Comparison of ENCODE assay signal across 11 cellular contexts in genomic region chr6:75430631-75431345, GRCh38.
A peak's percentile ranks its signal among the peaks of the same experiment; 100 is the strongest.
DNase-seq lines count a peak whose midpoint lies in the region; ATAC-seq, FAIRE-seq and TF ChIP-seq lines count a peak whose summit lies in the region.
"Had no signal": no experiment of that assay in that cellular context is flagged by ENCODE, and none has a peak within 500 bp of the region (broad histone marks: within the 10 kb centered on the region; RNA-seq: fewer than 3 reads in every experiment).

No MANE protein-coding gene starts in this region.

- H2AFZ ChIP-seq in ACC112 (ENCODE audit: low read length, unreplicated experiment) = no peak overlapping the region

- POLR2A ChIA-PET in RWPE1 (lab: Yijun Ruan, JAX; ENCODE audit: low non-redundant PET) = no interaction called here

- H3K9me3 ChIP-seq in ascending aorta = no peaks in the 10 kb centered on the region
- no peaks in the 10 kb centered on the region for H3K9me3 ChIP-seq in pancreas

- H3K27me3 ChIP-seq in ACC112 (ENCODE audit: insufficient read depth, low read length) (no peaks in the 10 kb centered on the region), ascending aorta (no peaks in the 10 kb centered on the region), pancreas (no peaks in the 10 kb centered on the region)

- peak; percentile 46 to 60 for ATAC-seq in left cardiac atrium
- peak in 3 of 4 donors; percentile 69 to 75 (median 69) for ATAC-seq in pancreas
- ATAC-seq: activated T-cell treated with anti-CD3 and anti-CD28 coated beads, Interleukin-2, amount 50 U/mL, for 4 hours had no signal

- no peak for FAIRE-seq in pancreas (lab: Jason Lieb, UNC)

- no peaks in the 10 kb centered on the region for H3K4me1 Mint-ChIP-seq in immature natural killer cell

- no peaks in the 10 kb centered on the region for H3K79me2 ChIP-seq in ACC112 (ENCODE audit: control insufficient read depth, insufficient read depth, low read length, unreplicated experiment)

- H3K4me1 ChIP-seq in ACC112 (ENCODE audit: control insufficient read depth, insufficient read depth, low read length, unreplicated experiment) (peaks cover 13% of the 10 kb centered on the region), ascending aorta (peaks cover 11 to 38% of the 10 kb centered on the region in 2 donors), pancreas (no peaks in the 10 kb centered on the region)

- H3K36me3 ChIP-seq in ACC112 (ENCODE audit: insufficient read depth, low read length) (no peaks in the 10 kb centered on the region), ascending aorta (no peaks in the 10 kb centered on the region), pancreas (no peaks in the 10 kb centered on the region)

- 28 to 31% methylated on average over 4 of the region's 4 CpGs for WGBS in pancreas, 2 donors

- intact Hi-C loops in ascending aorta (cut with DNase I) = loop anchor here (5.0 kb wide), 1 partner anchor 63 kb away; no protein-coding TSS in a partner anchor
- intact Hi-C loops in left cardiac atrium (cut with DNase I) = no loop called here
- intact Hi-C loops in pancreas (cut with DNase I) = no loop called here

- peaks cover 1 to 11% (median 3%) of the 10 kb centered on the region in 3 donors for H3K27me3 Mint-ChIP-seq in immature natural killer cell (ENCODE audit: low read depth in 3 of 3)

- H3K9me3 Mint-ChIP-seq in immature natural killer cell = peaks cover 0 to 3% (median under 1%) of the 10 kb centered on the region in 6 donors

- H3K4me3 Mint-ChIP-seq in immature natural killer cell = no peak overlapping the region
- H3K4me3 Mint-ChIP-seq: activated T-cell treated with anti-CD3 and anti-CD28 coated beads, Interleukin-2, amount 50 U/mL, for 4 hours had no signal

- DNase-seq in ascending aorta (ENCODE audit: low spot score in 2 of 2) (no peak), left cardiac atrium (no peak), pancreas (no peak), NOMO-1 (lab: John Stamatoyannopoulos, UW; ENCODE audit: unreplicated experiment in 2 of 2) (no peak), immature natural killer cell (no peak), RWPE1 (ENCODE audit: low spot score) (no peak), NCI-H345 (lab: John Stamatoyannopoulos, UW) (no peak)
- DNase-seq: activated CD4-positive, alpha-beta T cell treated with anti-CD3 and anti-CD28 coated beads for 4 hours; activated T-cell treated with anti-CD3 and anti-CD28 coated beads, Interleukin-2, amount 50 U/mL, for 4 hours; NCI-H1048 had no signal

- peaks cover 0 to 4% (median 0%) of the 10 kb centered on the region in 3 donors for H3K36me3 Mint-ChIP-seq in immature natural killer cell

- no peak overlapping the region for H3K4me3 ChIP-seq in ACC112 (ENCODE audit: low read depth, low read length)
- H3K4me3 ChIP-seq in ascending aorta = peak overlapping the region in 1 of 2 donors; percentile 5
- H3K4me3 ChIP-seq in pancreas = no peak overlapping the region

- H3K27ac Mint-ChIP-seq in immature natural killer cell = no peak overlapping the region

- CTCF ChIA-PET in RWPE1 (lab: Yijun Ruan, JAX) = interaction anchor here (0.5 kb wide), 1 partner anchor 800 kb away, joined by 3 read pairs; no protein-coding TSS in a partner anchor

- TF ChIP-seq CTCF in ascending aorta (IDR thresholded peaks at IDR 0.05) (no peak), pancreas (IDR thresholded peaks at IDR 0.05) (no peak), RWPE1 (conservative IDR thresholded peaks at IDR 0.05; ENCODE audit: low read depth) (no peak)

- H3K27ac ChIP-seq in ACC112 (ENCODE audit: low read depth, low read length) (peak overlapping the region; percentile 19; the same call in 1 of the 2 replicates), ascending aorta (peak overlapping the region; percentile 69 to 86), pancreas (no peak overlapping the region), RWPE1 (no peak overlapping the region)

Comparison
In these comparisons a context has a peak if more than half of its experiments do, and no peak if none do; other contexts are left out.
1. H3K27ac ChIP-seq: peak in ACC112 (single experiment) and ascending aorta (2 of 2); none in pancreas (0 of 4) and RWPE1 (single experiment).